In the genomic region with DNA sequence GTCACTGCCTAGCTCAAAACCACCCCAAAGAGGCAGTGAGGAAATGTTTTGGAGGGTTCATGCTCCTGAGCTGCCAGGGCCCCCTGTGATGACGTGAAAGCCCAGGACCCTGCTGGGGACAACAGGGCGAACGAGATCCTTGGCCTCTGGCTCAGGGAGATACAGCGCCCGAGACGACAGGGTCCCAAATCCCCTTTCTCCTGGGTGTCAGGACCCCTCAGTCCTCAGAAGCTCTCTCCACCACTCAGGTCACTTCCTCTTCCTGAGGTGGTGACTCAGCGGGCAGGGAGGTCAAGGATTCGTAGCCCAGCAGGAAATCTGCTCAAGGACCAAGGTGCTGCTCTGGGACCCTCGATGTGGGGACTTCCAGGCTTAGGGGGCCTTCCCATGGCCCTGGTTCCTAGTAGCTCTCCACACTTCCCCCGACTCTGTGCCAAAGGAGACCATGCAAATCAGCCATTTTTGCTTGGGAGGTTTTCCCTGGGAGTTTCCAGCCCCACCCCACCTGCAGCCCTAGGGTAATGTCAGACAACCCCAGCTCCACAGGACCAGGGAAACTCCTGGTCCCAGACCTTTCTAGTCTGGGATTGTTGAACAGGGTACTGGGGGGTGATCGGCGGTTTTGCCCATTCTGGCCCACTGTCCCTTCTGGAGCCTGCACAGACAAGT, we compare ENCODE assay signal across 1 cellular context.
TF ChIP-seq lines count a peak whose summit lies in the region.

No MANE protein-coding gene starts in this region.

TF ChIP-seq in K562, 482 proteins besides CTCF, POLR2A, EP300 and RAD21 (continues in another document):
- TF ChIP-seq NFYB (IDR thresholded peaks at IDR 0.05; ENCODE audit: extremely low read depth, insufficient read length) (no peak), ZNF436 (CRISPR knock-in tag; IDR thresholded peaks at IDR 0.05) (no peak), TSC22D4 (tag; IDR thresholded peaks at IDR 0.05) (no peak), ETV6 (IDR thresholded peaks at IDR 0.05; ENCODE audit: borderline replicate concordance in 1 of 2, low read depth in 2 of 2, low read length in 1 of 2) (no peak), ETV6 (CRISPR knock-in tag; IDR thresholded peaks at IDR 0.05; ENCODE audit: borderline replicate concordance) (no peak), FOXA3 (CRISPR knock-in tag; conservative IDR thresholded peaks at IDR 0.05 in 1 of 2, IDR thresholded peaks at IDR 0.05 in 1 of 2) (no peak), NFE2L1 (tag; IDR thresholded peaks at IDR 0.05; ENCODE audit: borderline replicate concordance, low read depth) (no peak), ZNF143 (CRISPR knock-in tag; IDR thresholded peaks at IDR 0.05) (no peak), PHB2 (IDR thresholded peaks at IDR 0.05; ENCODE audit: low read depth) (0 out of 2 replicates have a peak, but pooled peaks have one; percentile 33), MXI1 (IDR thresholded peaks at IDR 0.05; ENCODE audit: low read depth, low read length) (no peak), RBBP5 (IDR thresholded peaks at IDR 0.05; ENCODE audit: borderline replicate concordance, insufficient read depth, low read length, poor library complexity, severe bottlenecking) (peak; percentile 16), ETS2 (tag; IDR thresholded peaks at IDR 0.05; ENCODE audit: borderline replicate concordance, poor library complexity, severe bottlenecking) (no peak), CREBBP (IDR thresholded peaks at IDR 0.05; ENCODE audit: low read depth, low read length) (no peak), ETV1 (tag; conservative IDR thresholded peaks at IDR 0.05; ENCODE audit: low read depth) (0 out of 2 replicates have a peak, but pooled peaks have one; percentile 38), ZNF584 (CRISPR knock-in tag; IDR thresholded peaks at IDR 0.05; ENCODE audit: low read depth) (peak; percentile 89; the same call in 1 of the 2 replicates), RHOXF2B (CRISPR knock-in tag; conservative IDR thresholded peaks at IDR 0.05) (no peak), RFX7 (CRISPR knock-in tag; IDR thresholded peaks at IDR 0.05) (no peak), HLTF (IDR thresholded peaks at IDR 0.05) (no peak), SMARCE1 (IDR thresholded peaks at IDR 0.05) (peak; percentile 30; the same call in 1 of the 2 replicates), TAF9B (IDR thresholded peaks at IDR 0.05; ENCODE audit: partially characterized antibody) (no peak), TBP (optimal IDR thresholded peaks at IDR 0.05; ENCODE audit: low read depth, low read length) (peak; percentile 4), POLR3A (IDR thresholded peaks at IDR 0.05; ENCODE audit: borderline replicate concordance, extremely low read depth, insufficient read depth, insufficient read length) (no peak), ZNF785 (CRISPR knock-in tag; IDR thresholded peaks at IDR 0.05) (no peak), SREBF1 (IDR thresholded peaks at IDR 0.05; ENCODE audit: borderline replicate concordance, low read depth, low read length) (no peak), BRD4 (IDR thresholded peaks at IDR 0.05) (0 out of 2 replicates have a peak, but pooled peaks have one; percentile 12), HDAC8 (tag; IDR thresholded peaks at IDR 0.05) (0 out of 2 replicates have a peak, but pooled peaks have one; percentile 14), NRF1 (conservative IDR thresholded peaks at IDR 0.05 in 1 of 2, IDR thresholded peaks at IDR 0.05 in 1 of 2) (0 out of 4 replicates have a peak, but pooled peaks of 1 of the 2 experiments have one; percentile 4)
- TF ChIP-seq, protein P1, sequence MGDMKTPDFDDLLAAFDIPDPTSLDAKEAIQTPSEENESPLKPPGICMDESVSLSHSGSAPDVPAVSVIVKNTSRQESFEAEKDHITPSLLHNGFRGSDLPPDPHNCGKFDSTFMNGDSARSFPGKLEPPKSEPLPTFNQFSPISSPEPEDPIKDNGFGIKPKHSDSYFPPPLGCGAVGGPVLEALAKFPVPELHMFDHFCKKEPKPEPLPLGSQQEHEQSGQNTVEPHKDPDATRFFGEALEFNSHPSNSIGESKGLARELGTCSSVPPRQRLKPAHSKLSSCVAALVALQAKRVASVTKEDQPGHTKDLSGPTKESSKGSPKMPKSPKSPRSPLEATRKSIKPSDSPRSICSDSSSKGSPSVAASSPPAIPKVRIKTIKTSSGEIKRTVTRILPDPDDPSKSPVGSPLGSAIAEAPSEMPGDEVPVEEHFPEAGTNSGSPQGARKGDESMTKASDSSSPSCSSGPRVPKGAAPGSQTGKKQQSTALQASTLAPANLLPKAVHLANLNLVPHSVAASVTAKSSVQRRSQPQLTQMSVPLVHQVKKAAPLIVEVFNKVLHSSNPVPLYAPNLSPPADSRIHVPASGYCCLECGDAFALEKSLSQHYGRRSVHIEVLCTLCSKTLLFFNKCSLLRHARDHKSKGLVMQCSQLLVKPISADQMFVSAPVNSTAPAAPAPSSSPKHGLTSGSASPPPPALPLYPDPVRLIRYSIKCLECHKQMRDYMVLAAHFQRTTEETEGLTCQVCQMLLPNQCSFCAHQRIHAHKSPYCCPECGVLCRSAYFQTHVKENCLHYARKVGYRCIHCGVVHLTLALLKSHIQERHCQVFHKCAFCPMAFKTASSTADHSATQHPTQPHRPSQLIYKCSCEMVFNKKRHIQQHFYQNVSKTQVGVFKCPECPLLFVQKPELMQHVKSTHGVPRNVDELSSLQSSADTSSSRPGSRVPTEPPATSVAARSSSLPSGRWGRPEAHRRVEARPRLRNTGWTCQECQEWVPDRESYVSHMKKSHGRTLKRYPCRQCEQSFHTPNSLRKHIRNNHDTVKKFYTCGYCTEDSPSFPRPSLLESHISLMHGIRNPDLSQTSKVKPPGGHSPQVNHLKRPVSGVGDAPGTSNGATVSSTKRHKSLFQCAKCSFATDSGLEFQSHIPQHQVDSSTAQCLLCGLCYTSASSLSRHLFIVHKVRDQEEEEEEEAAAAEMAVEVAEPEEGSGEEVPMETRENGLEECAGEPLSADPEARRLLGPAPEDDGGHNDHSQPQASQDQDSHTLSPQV (IDR thresholded peaks at IDR 0.05), result peak; percentile 89
- TF ChIP-seq, protein P2, sequence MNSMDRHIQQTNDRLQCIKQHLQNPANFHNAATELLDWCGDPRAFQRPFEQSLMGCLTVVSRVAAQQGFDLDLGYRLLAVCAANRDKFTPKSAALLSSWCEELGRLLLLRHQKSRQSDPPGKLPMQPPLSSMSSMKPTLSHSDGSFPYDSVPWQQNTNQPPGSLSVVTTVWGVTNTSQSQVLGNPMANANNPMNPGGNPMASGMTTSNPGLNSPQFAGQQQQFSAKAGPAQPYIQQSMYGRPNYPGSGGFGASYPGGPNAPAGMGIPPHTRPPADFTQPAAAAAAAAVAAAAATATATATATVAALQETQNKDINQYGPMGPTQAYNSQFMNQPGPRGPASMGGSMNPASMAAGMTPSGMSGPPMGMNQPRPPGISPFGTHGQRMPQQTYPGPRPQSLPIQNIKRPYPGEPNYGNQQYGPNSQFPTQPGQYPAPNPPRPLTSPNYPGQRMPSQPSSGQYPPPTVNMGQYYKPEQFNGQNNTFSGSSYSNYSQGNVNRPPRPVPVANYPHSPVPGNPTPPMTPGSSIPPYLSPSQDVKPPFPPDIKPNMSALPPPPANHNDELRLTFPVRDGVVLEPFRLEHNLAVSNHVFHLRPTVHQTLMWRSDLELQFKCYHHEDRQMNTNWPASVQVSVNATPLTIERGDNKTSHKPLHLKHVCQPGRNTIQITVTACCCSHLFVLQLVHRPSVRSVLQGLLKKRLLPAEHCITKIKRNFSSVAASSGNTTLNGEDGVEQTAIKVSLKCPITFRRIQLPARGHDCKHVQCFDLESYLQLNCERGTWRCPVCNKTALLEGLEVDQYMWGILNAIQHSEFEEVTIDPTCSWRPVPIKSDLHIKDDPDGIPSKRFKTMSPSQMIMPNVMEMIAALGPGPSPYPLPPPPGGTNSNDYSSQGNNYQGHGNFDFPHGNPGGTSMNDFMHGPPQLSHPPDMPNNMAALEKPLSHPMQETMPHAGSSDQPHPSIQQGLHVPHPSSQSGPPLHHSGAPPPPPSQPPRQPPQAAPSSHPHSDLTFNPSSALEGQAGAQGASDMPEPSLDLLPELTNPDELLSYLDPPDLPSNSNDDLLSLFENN (IDR thresholded peaks at IDR 0.05; ENCODE audit: low read depth in 2 of 2, low read length in 2 of 2), result no peak
- TF ChIP-seq, protein P3, sequence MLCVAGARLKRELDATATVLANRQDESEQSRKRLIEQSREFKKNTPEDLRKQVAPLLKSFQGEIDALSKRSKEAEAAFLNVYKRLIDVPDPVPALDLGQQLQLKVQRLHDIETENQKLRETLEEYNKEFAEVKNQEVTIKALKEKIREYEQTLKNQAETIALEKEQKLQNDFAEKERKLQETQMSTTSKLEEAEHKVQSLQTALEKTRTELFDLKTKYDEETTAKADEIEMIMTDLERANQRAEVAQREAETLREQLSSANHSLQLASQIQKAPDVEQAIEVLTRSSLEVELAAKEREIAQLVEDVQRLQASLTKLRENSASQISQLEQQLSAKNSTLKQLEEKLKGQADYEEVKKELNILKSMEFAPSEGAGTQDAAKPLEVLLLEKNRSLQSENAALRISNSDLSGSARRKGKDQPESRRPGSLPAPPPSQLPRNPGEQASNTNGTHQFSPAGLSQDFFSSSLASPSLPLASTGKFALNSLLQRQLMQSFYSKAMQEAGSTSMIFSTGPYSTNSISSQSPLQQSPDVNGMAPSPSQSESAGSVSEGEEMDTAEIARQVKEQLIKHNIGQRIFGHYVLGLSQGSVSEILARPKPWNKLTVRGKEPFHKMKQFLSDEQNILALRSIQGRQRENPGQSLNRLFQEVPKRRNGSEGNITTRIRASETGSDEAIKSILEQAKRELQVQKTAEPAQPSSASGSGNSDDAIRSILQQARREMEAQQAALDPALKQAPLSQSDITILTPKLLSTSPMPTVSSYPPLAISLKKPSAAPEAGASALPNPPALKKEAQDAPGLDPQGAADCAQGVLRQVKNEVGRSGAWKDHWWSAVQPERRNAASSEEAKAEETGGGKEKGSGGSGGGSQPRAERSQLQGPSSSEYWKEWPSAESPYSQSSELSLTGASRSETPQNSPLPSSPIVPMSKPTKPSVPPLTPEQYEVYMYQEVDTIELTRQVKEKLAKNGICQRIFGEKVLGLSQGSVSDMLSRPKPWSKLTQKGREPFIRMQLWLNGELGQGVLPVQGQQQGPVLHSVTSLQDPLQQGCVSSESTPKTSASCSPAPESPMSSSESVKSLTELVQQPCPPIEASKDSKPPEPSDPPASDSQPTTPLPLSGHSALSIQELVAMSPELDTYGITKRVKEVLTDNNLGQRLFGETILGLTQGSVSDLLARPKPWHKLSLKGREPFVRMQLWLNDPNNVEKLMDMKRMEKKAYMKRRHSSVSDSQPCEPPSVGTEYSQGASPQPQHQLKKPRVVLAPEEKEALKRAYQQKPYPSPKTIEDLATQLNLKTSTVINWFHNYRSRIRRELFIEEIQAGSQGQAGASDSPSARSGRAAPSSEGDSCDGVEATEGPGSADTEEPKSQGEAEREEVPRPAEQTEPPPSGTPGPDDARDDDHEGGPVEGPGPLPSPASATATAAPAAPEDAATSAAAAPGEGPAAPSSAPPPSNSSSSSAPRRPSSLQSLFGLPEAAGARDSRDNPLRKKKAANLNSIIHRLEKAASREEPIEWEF (CRISPR knock-in tag; IDR thresholded peaks at IDR 0.05), result peak; percentile 68; the same call in 1 of the 2 replicates
- TF ChIP-seq, protein P4, sequence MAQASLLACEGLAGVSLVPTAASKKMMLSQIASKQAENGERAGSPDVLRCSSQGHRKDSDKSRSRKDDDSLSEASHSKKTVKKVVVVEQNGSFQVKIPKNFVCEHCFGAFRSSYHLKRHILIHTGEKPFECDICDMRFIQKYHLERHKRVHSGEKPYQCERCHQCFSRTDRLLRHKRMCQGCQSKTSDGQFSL (CRISPR knock-in tag; IDR thresholded peaks at IDR 0.05), result no peak
- TF ChIP-seq, protein P4 (tag; IDR thresholded peaks at IDR 0.05), result peak in 1 of 2 experiments; percentile 69; a peak in 2 of 4 replicates
- TF ChIP-seq, protein P5, sequence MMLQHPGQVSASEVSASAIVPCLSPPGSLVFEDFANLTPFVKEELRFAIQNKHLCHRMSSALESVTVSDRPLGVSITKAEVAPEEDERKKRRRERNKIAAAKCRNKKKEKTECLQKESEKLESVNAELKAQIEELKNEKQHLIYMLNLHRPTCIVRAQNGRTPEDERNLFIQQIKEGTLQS (IDR thresholded peaks at IDR 0.05), result peak; percentile 81
- TF ChIP-seq, protein P5 (CRISPR knock-in tag; conservative IDR thresholded peaks at IDR 0.05), result 0 out of 2 replicates have a peak, but pooled peaks have one; percentile 51
- TF ChIP-seq, protein P6, sequence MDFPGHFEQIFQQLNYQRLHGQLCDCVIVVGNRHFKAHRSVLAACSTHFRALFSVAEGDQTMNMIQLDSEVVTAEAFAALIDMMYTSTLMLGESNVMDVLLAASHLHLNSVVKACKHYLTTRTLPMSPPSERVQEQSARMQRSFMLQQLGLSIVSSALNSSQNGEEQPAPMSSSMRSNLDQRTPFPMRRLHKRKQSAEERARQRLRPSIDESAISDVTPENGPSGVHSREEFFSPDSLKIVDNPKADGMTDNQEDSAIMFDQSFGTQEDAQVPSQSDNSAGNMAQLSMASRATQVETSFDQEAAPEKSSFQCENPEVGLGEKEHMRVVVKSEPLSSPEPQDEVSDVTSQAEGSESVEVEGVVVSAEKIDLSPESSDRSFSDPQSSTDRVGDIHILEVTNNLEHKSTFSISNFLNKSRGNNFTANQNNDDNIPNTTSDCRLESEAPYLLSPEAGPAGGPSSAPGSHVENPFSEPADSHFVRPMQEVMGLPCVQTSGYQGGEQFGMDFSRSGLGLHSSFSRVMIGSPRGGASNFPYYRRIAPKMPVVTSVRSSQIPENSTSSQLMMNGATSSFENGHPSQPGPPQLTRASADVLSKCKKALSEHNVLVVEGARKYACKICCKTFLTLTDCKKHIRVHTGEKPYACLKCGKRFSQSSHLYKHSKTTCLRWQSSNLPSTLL (IDR thresholded peaks at IDR 0.05), result no peak
- TF ChIP-seq, protein P7, sequence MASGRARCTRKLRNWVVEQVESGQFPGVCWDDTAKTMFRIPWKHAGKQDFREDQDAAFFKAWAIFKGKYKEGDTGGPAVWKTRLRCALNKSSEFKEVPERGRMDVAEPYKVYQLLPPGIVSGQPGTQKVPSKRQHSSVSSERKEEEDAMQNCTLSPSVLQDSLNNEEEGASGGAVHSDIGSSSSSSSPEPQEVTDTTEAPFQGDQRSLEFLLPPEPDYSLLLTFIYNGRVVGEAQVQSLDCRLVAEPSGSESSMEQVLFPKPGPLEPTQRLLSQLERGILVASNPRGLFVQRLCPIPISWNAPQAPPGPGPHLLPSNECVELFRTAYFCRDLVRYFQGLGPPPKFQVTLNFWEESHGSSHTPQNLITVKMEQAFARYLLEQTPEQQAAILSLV (tag; IDR thresholded peaks at IDR 0.05), result no peak
